19 cellular contexts compared by ENCODE assay signal in the genomic region with DNA sequence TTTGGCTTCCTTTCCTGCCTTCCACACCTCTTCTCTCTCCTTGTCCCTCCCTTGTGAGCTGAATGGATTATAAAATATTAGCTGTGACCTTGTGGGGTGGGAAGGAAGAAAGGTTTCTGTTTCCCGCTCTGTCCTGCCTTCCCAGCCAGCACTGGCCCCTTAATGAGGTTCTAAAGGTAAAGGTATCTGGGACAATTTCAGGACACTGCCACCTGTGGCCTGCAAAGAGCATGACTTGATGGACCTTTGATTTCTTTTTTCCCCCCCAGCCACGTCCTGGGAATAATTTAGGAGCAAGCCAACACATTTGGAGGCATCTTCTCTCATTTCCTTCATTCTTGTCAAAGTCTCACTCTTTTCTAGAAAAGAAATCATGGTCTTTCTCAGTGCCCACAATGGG.
DNase-seq lines count a peak whose midpoint lies in the region; TF ChIP-seq lines count a peak whose summit lies in the region.
"Had no signal": no experiment of that assay in that cellular context is flagged by ENCODE, and none has a peak within 500 bp of the region (broad histone marks: within the 10 kb centered on the region; RNA-seq: fewer than 3 reads in every experiment).

No MANE protein-coding gene starts in this region.

- DNase-seq in HFFc6 (no peak), chondrocyte (ENCODE audit: low spot score) (no peak), left kidney (ENCODE audit: low read depth, low spot score) (peak; percentile 46), putamen (ENCODE audit: low spot score) (no peak), Calu3 (no peak)
- DNase-seq in central memory CD4-positive, alpha-beta T cell: no peak
- DNase-seq in stimulated activated CD4-positive, alpha-beta T cell treated with anti-CD3 and anti-CD28 coated beads, Interleukin-2, amount 100 ng/mL, for 24 hours: no peak
- DNase-seq: activated CD4-positive, alpha-beta T cell treated with anti-CD3 and anti-CD28 coated beads, Interleukin-2, amount 10 ng/mL, durations not matched to agents 7 days and 5 days; GDM1; Kasumi-1; left colon; NCI-H1436; NCI-H226; pancreas; stimulated activated CD4-positive, alpha-beta T cell treated with anti-CD3 and anti-CD28 coated beads, Interleukin-12 subunit alpha, Interleukin-12 subunit beta, amount 100 ng/mL, for 4 hours; stimulated activated naive CD8-positive, alpha-beta T cell treated with anti-CD3 and anti-CD28 coated beads, Interleukin-15, amount 100 ng/mL, for 72 hours; T-helper 9 cell had no signal

- no peaks in the 10 kb centered on the region for H3K9me3 Mint-ChIP-seq in HFFc6
- peaks cover 6% of the 10 kb centered on the region for H3K9me3 Mint-ChIP-seq in chondrocyte (ENCODE audit: low read depth)
- H3K9me3 Mint-ChIP-seq in Calu3 (ENCODE audit: low read depth, unreplicated experiment): no peaks in the 10 kb centered on the region
- H3K9me3 Mint-ChIP-seq: stimulated activated naive CD8-positive, alpha-beta T cell treated with anti-CD3 and anti-CD28 coated beads, Interleukin-15, amount 100 ng/mL, for 72 hours had no signal

- no peak overlapping the region for H3K27ac ChIP-seq in 22Rv1
- H3K27ac ChIP-seq: pancreas, vagina had no signal

- CTCF ChIA-PET in Calu3 (lab: Charles Lee): no interaction called here

- H3K4me3 Mint-ChIP-seq in HFFc6 (no peak overlapping the region), chondrocyte (ENCODE audit: unreplicated experiment) (no peak overlapping the region), Calu3 (ENCODE audit: low read depth, unreplicated experiment) (no peak overlapping the region)
- H3K4me3 Mint-ChIP-seq: activated CD4-positive, alpha-beta T cell treated with anti-CD3 and anti-CD28 coated beads, Interleukin-2, amount 10 ng/mL, durations not matched to agents 7 days and 5 days; stimulated activated naive CD8-positive, alpha-beta T cell treated with anti-CD3 and anti-CD28 coated beads, Interleukin-15, amount 100 ng/mL, for 72 hours had no signal

- H3K27me3 Mint-ChIP-seq in HFFc6 (ENCODE audit: insufficient read depth) (no peaks in the 10 kb centered on the region), chondrocyte (ENCODE audit: low read depth) (no peaks in the 10 kb centered on the region), Calu3 (ENCODE audit: unreplicated experiment) (no peaks in the 10 kb centered on the region)
- H3K27me3 Mint-ChIP-seq: activated CD4-positive, alpha-beta T cell treated with anti-CD3 and anti-CD28 coated beads, Interleukin-2, amount 10 ng/mL, durations not matched to agents 7 days and 5 days; stimulated activated naive CD8-positive, alpha-beta T cell treated with anti-CD3 and anti-CD28 coated beads, Interleukin-15, amount 100 ng/mL, for 72 hours had no signal

- intact Hi-C loops in Calu3 (cut with micrococcal nuclease; ENCODE audit: unreplicated experiment): no loop called here

- H3K27ac Mint-ChIP-seq in HFFc6 (no peak overlapping the region), chondrocyte (ENCODE audit: unreplicated experiment) (peak overlapping the region; percentile 15), Calu3 (ENCODE audit: unreplicated experiment) (no peak overlapping the region)
- H3K27ac Mint-ChIP-seq: activated CD4-positive, alpha-beta T cell treated with anti-CD3 and anti-CD28 coated beads, Interleukin-2, amount 10 ng/mL, durations not matched to agents 7 days and 5 days; stimulated activated naive CD8-positive, alpha-beta T cell treated with anti-CD3 and anti-CD28 coated beads, Interleukin-15, amount 100 ng/mL, for 72 hours had no signal

- TF ChIP-seq CTCF in 22Rv1 (IDR thresholded peaks at IDR 0.05): peak; percentile 10; the same call in 1 of the 2 replicates
- peak; percentile 25; the same call in 1 of the 2 replicates for TF ChIP-seq CTCF in HFFc6 (IDR thresholded peaks at IDR 0.05)
- TF ChIP-seq CTCF in chondrocyte (IDR thresholded peaks at IDR 0.05): no peak
- TF ChIP-seq CTCF in Calu3 (IDR thresholded peaks at IDR 0.05; ENCODE audit: unreplicated experiment): no peak

- BruUV-seq in Calu3 (replicated peaks; lab: Mats Ljungman, UMichigan): no TSS peak

- peaks cover 6% of the 10 kb centered on the region; the same call in 1 of the 2 replicates for H3K36me3 Mint-ChIP-seq in HFFc6 (ENCODE audit: low read depth)
- H3K36me3 Mint-ChIP-seq in chondrocyte (ENCODE audit: low read depth): peaks cover 1% of the 10 kb centered on the region
- H3K36me3 Mint-ChIP-seq in Calu3 (ENCODE audit: insufficient read depth, unreplicated experiment): no peaks in the 10 kb centered on the region

- H3K4me1 Mint-ChIP-seq in HFFc6 (ENCODE audit: low read depth) (peaks cover 5% of the 10 kb centered on the region; the same call in 1 of the 2 replicates), chondrocyte (ENCODE audit: low read depth) (peaks cover 2% of the 10 kb centered on the region), Calu3 (ENCODE audit: low read depth, unreplicated experiment) (no peaks in the 10 kb centered on the region)

Comparison
In these comparisons a context has a peak if more than half of its experiments do, and no peak if none do; other contexts are left out.
1. CTCF ChIP-seq: peak in 22Rv1 (single experiment) and HFFc6 (single experiment); none in chondrocyte (single experiment) and Calu3 (single experiment).